In the genomic region with DNA sequence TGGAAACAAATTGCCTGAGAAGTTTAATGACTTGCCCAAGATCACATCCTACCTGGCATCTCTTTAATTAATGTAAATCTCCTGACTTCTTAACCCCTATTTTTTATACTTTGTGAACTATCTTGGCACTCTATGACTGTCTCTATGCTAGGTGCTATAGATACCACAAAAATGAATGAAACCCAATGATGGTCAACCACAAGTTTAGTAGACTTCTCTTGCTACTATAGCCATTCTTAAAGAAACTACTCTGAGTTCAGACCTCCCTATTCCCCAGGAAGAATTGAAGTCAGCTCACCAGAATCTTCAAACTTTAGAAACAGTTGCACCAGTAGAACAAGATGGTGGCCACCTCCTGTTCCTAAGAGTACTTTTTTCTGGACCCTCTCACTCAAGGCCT, we compare ENCODE assay signal across 3 cellular contexts.
"Had no signal": no experiment of that assay in that cellular context is flagged by ENCODE, and none has a peak within 500 bp of the region (broad histone marks: within the 10 kb centered on the region; RNA-seq: fewer than 3 reads in every experiment).

No MANE protein-coding gene starts in this region.

- H3K4me3 ChIP-seq: GM12878 had no signal

- ATAC-seq: GM12878 had no signal

- DNase-seq: GDM1, GF-D8 had no signal
